In genomic region chr6:158774734-158775449, GRCh38 we compare ENCODE assay signal across 26 cellular contexts. TPM values are rescaled to one million over a fixed set of nuclear protein-coding genes. Genes with fewer than 3 reads are reported as not detected.
DNase-seq lines count a peak whose midpoint lies in the region; ATAC-seq and TF ChIP-seq lines count a peak whose summit lies in the region.
"Had no signal": no experiment of that assay in that cellular context is flagged by ENCODE, and none has a peak within 500 bp of the region (broad histone marks: within the 10 kb centered on the region; RNA-seq: fewer than 3 reads in every experiment).

No MANE protein-coding gene starts in this region.

- CTCF ChIA-PET in RWPE1 (lab: Yijun Ruan, JAX) (no interaction called here), WTC11 (lab: Charles Lee) (interaction anchor here (0.6 kb wide), 2 partner anchors 22 to 27 kb away, joined by 3 read pairs; no protein-coding TSS in a partner anchor)

- H3K27ac Mint-ChIP-seq in activated T-cell treated with anti-CD3 and anti-CD28 coated beads, Interleukin-2, amount 50 U/mL, for 24 hours, result peak overlapping the region; percentile 91
- H3K27ac Mint-ChIP-seq in endodermal cell (peak overlapping the region; percentile 44), progenitor cell of endocrine pancreas (peak overlapping the region; percentile 82), WTC11 (no peak overlapping the region; the same call in 1 of the 2 replicates)

- H3K4me3 Mint-ChIP-seq in activated T-cell treated with anti-CD3 and anti-CD28 coated beads, Interleukin-2, amount 50 U/mL, for 24 hours, result no peak overlapping the region
- peak overlapping the region; percentile 10 for H3K4me3 Mint-ChIP-seq in endodermal cell
- no peak overlapping the region for H3K4me3 Mint-ChIP-seq in progenitor cell of endocrine pancreas (ENCODE audit: low read depth)
- no peak overlapping the region for H3K4me3 Mint-ChIP-seq in WTC11
- H3K4me3 Mint-ChIP-seq: activated CD4-positive, alpha-beta T cell treated with anti-CD3 and anti-CD28 coated beads, Interleukin-2, amount 10 ng/mL, durations not matched to agents 24 days and 14 days; nephron progenitor cell; type B pancreatic cell had no signal

- H3K27me3 Mint-ChIP-seq in activated T-cell treated with anti-CD3 and anti-CD28 coated beads, Interleukin-2, amount 50 U/mL, for 24 hours, result no peaks in the 10 kb centered on the region
- H3K27me3 Mint-ChIP-seq in endodermal cell (ENCODE audit: insufficient read depth) (no peaks in the 10 kb centered on the region), progenitor cell of endocrine pancreas (no peaks in the 10 kb centered on the region), WTC11 (ENCODE audit: low read depth) (no peaks in the 10 kb centered on the region)
- H3K27me3 Mint-ChIP-seq: activated CD4-positive, alpha-beta T cell treated with anti-CD3 and anti-CD28 coated beads, Interleukin-2, amount 10 ng/mL, durations not matched to agents 24 days and 14 days; type B pancreatic cell had no signal

- peak overlapping the region; percentile 56 for H3K27ac ChIP-seq in RWPE1
- no peak overlapping the region for H3K27ac ChIP-seq in endodermal cell (ENCODE audit: low read depth, low read length)
- H3K27ac ChIP-seq: GM23248, heart right ventricle, KMS-11, pancreas had no signal

- no peaks in the 10 kb centered on the region for H3K9me3 ChIP-seq in endodermal cell (ENCODE audit: control insufficient read depth, low read length)
- H3K9me3 ChIP-seq: heart right ventricle, pancreas had no signal

- H3K27me3 ChIP-seq in endodermal cell (ENCODE audit: control insufficient read depth, insufficient read depth, low read length, poor library complexity, severe bottlenecking), result no peaks in the 10 kb centered on the region
- H3K27me3 ChIP-seq: heart right ventricle, pancreas had no signal

- peaks cover 96% of the 10 kb centered on the region for H3K36me3 Mint-ChIP-seq in activated T-cell treated with anti-CD3 and anti-CD28 coated beads, Interleukin-2, amount 50 U/mL, for 24 hours (ENCODE audit: low read depth)
- peaks cover 90% of the 10 kb centered on the region for H3K36me3 Mint-ChIP-seq in endodermal cell (ENCODE audit: low read depth)
- H3K36me3 Mint-ChIP-seq in progenitor cell of endocrine pancreas (ENCODE audit: insufficient read depth), result peaks cover 62% of the 10 kb centered on the region
- peaks cover 90% of the 10 kb centered on the region for H3K36me3 Mint-ChIP-seq in WTC11

- POLR2A ChIA-PET in RWPE1 (lab: Yijun Ruan, JAX; ENCODE audit: low non-redundant PET) (no interaction called here), WTC11 (lab: Charles Lee) (interaction anchor here (0.6 kb wide), 2 partner anchors 36 to 196 kb away, joined by 4 read pairs; no protein-coding TSS in a partner anchor)

- no peak for DNase-seq in activated T-cell treated with anti-CD3 and anti-CD28 coated beads, Interleukin-2, amount 50 U/mL, for 24 hours
- no peak for DNase-seq in activated T-cell treated with anti-CD3 and anti-CD28 coated beads, Interleukin-2, amount 50 U/mL, for 1 hour
- DNase-seq in RWPE1 (ENCODE audit: low spot score) (no peak), endodermal cell (no peak), progenitor cell of endocrine pancreas (ENCODE audit: low spot score, unreplicated experiment) (no peak), WTC11 (ENCODE audit: low spot score) (no peak)
- DNase-seq: 8988T; activated CD4-positive, alpha-beta T cell treated with anti-CD3 and anti-CD28 coated beads, Interleukin-2, amount 10 ng/mL, durations not matched to agents 24 days and 14 days; AML-193; DMS79 treated with DMSO at 0.1 percent for 48 hours; erythroblast; GM23248; heart right ventricle; midbrain; NCI-H146; NCI-H69; nephron progenitor cell; pancreas; stimulated activated CD4-positive, alpha-beta T cell treated with anti-CD3 and anti-CD28 coated beads, Interleukin-15, amount 100 ng/mL, for 24 hours had no signal

- peaks cover 95% of the 10 kb centered on the region for H3K36me3 ChIP-seq in endodermal cell (ENCODE audit: control insufficient read depth, insufficient read depth, low read length)

- H3K4me1 ChIP-seq in endodermal cell (ENCODE audit: control insufficient read depth, insufficient read depth, low read length), result peaks cover 15% of the 10 kb centered on the region

- no peaks in the 10 kb centered on the region for H3K9me3 Mint-ChIP-seq in activated T-cell treated with anti-CD3 and anti-CD28 coated beads, Interleukin-2, amount 50 U/mL, for 24 hours
- no peaks in the 10 kb centered on the region for H3K9me3 Mint-ChIP-seq in endodermal cell
- H3K9me3 Mint-ChIP-seq in progenitor cell of endocrine pancreas (ENCODE audit: low read depth), result no peaks in the 10 kb centered on the region
- no peaks in the 10 kb centered on the region for H3K9me3 Mint-ChIP-seq in WTC11
- H3K9me3 Mint-ChIP-seq: activated CD4-positive, alpha-beta T cell treated with anti-CD3 and anti-CD28 coated beads, Interleukin-2, amount 10 ng/mL, durations not matched to agents 24 days and 14 days; activated naive CD4-positive, alpha-beta T cell treated with anti-CD3 and anti-CD28 coated beads, Interleukin-2, amount 50 U/mL, for 72 hours; nephron progenitor cell; type B pancreatic cell had no signal

- no peak for ATAC-seq in GM21367 (IDR thresholded peaks at IDR 0.05; ENCODE audit: unreplicated experiment)
- ATAC-seq in WTC11, result no peak
- no peak for ATAC-seq in HG02763 (IDR thresholded peaks at IDR 0.05; ENCODE audit: unreplicated experiment)
- ATAC-seq: activated naive CD4-positive, alpha-beta T cell treated with anti-CD3 and anti-CD28 coated beads, Interleukin-2, amount 50 U/mL, for 72 hours; heart right ventricle; left lobe of liver; pancreas; sciatic nerve had no signal

- TF ChIP-seq CTCF in RWPE1 (conservative IDR thresholded peaks at IDR 0.05; ENCODE audit: low read depth) (no peak), endodermal cell (conservative IDR thresholded peaks at IDR 0.05) (no peak), progenitor cell of endocrine pancreas (IDR thresholded peaks at IDR 0.05; ENCODE audit: unreplicated experiment) (no peak), WTC11 (IDR thresholded peaks at IDR 0.05) (no peak)

- H3K9ac ChIP-seq in endodermal cell (ENCODE audit: extremely low read depth, low read length, poor library complexity, severe bottlenecking), result no peak overlapping the region
- H3K9ac ChIP-seq: GM23248, KMS-11 had no signal

- peak overlapping the region; percentile 28 for H3K4me3 ChIP-seq in endodermal cell (ENCODE audit: low read length)
- H3K4me3 ChIP-seq: GM23248, heart right ventricle, pancreas had no signal

- WGBS in endodermal cell (ENCODE audit: insufficient coverage in 1 of 2, insufficient read length in 1 of 2), 2 experiments, result 94 to 97% methylated on average over 9 to 17 of the region's 17 CpGs

- H3K4me1 Mint-ChIP-seq in activated T-cell treated with anti-CD3 and anti-CD28 coated beads, Interleukin-2, amount 50 U/mL, for 24 hours (ENCODE audit: low read depth), result peaks cover 73% of the 10 kb centered on the region
- H3K4me1 Mint-ChIP-seq in endodermal cell (peaks cover 60% of the 10 kb centered on the region), progenitor cell of endocrine pancreas (ENCODE audit: low read depth) (peaks cover 19% of the 10 kb centered on the region), WTC11 (peaks cover 19% of the 10 kb centered on the region)

TF ChIP-seq in WTC11, 78 proteins besides CTCF, POLR2A, EP300 and RAD21:
- TF ChIP-seq NFE2L1 (CRISPR knock-in tag; IDR thresholded peaks at IDR 0.05) (no peak), MAX (CRISPR knock-in tag; IDR thresholded peaks at IDR 0.05) (no peak), GABPB1 (CRISPR knock-in tag; IDR thresholded peaks at IDR 0.05) (no peak), NFATC4 (CRISPR knock-in tag; IDR thresholded peaks at IDR 0.05) (no peak), ZNF232 (CRISPR knock-in tag; IDR thresholded peaks at IDR 0.05) (no peak), EMX1 (CRISPR knock-in tag; IDR thresholded peaks at IDR 0.05) (no peak), JAZF1 (CRISPR knock-in tag; IDR thresholded peaks at IDR 0.05) (no peak), KAT7 (CRISPR knock-in tag; IDR thresholded peaks at IDR 0.05; ENCODE audit: borderline replicate concordance) (no peak), ZNF671 (CRISPR knock-in tag; IDR thresholded peaks at IDR 0.05) (no peak), ZBTB43 (CRISPR knock-in tag; IDR thresholded peaks at IDR 0.05) (no peak)

RNA-seq across cellular contexts. Expression of gene EZR, which starts 44.3 kb away (rescaled TPM):
- total RNA-seq in endodermal cell (100 to 1,000 TPM; 145 to 209 TPM), progenitor cell of endocrine pancreas (258 and 274 TPM in 2 replicates), WTC11 (2021) (194 to 215 TPM (median 199 TPM) in 3 replicates)
- polyA plus RNA-seq in endodermal cell (2013, experiment 1 of 2), result 118 TPM
- polyA plus RNA-seq in endodermal cell (2013, experiment 2 of 2), result 115 TPM
